Comparison of ENCODE assay signal across 9 cellular contexts in the genomic region with DNA sequence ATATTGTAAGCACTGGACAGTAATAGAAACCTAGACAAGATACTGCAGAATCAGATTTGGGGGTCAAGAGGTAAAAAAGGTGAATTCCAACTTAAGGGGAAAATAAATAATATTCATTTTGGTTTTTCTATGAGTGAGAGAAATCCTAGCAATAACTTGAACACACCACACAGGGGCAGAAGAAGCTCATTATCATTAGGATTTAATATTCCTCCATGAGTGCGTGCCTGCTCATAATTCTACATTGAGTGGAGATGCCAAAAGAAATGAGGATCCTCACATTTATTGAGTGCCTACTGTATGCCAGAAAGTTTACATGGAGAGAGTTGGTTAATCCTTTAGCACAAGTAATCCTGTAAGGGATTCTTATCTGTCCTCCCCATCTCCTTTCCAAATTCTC. TPM values are rescaled to one million over a fixed set of nuclear protein-coding genes. Genes with fewer than 3 reads are reported as not detected.
DNase-seq lines count a peak whose midpoint lies in the region; ATAC-seq and TF ChIP-seq lines count a peak whose summit lies in the region.
"Had no signal": no experiment of that assay in that cellular context is flagged by ENCODE, and none has a peak within 500 bp of the region (broad histone marks: within the 10 kb centered on the region; RNA-seq: fewer than 3 reads in every experiment).

No MANE protein-coding gene starts in this region.

- no peak overlapping the region for H3K9ac ChIP-seq in OCI-LY1 (ENCODE audit: low read length)

- H3K36me3 ChIP-seq in OCI-LY1 (ENCODE audit: insufficient read depth, low read length) = no peaks in the 10 kb centered on the region
- no peaks in the 10 kb centered on the region for H3K36me3 ChIP-seq in tibial artery
- H3K36me3 ChIP-seq in stomach = no peaks in the 10 kb centered on the region

- H2AFZ ChIP-seq in OCI-LY1 (ENCODE audit: low read length) = no peak overlapping the region

- no peak overlapping the region for H3K27ac ChIP-seq in OCI-LY1 (ENCODE audit: low read depth, low read length, poor library complexity, severe bottlenecking)
- no peak overlapping the region for H3K27ac ChIP-seq in tibial artery
- H3K27ac ChIP-seq in stomach = no peak overlapping the region
- H3K27ac ChIP-seq: epithelial cell of prostate had no signal

- intact Hi-C loops in tibial artery (cut with DNase I; ENCODE audit: low total_unique reads) = loop anchor here (5.0 kb wide), 2 partner anchors 99 to 279 kb away; no protein-coding TSS in a partner anchor
- intact Hi-C loops in stomach (cut with DNase I; ENCODE audit: low total_unique reads) = no loop called here

- no peak for TF ChIP-seq POLR2A in stomach (IDR thresholded peaks at IDR 0.05)

- WGBS in stomach, 5 donors = 13 to 41% (median 19%) methylated on average over 1 of the region's 1 CpG

- TF ChIP-seq CTCF in OCI-LY1 (IDR thresholded peaks at IDR 0.05; ENCODE audit: low read length) (peak; percentile 44; the same call in 1 of the 2 replicates), tibial artery (IDR thresholded peaks at IDR 0.05) (peak; percentile 44 to 62), stomach (IDR thresholded peaks at IDR 0.05) (peak in 3 of 7 experiments; percentile 18 to 26 (median 19))

- H3F3A ChIP-seq in OCI-LY1 (ENCODE audit: insufficient read depth, low read length) = no peaks in the 10 kb centered on the region

- no peak for ATAC-seq in HG02759 (IDR thresholded peaks at IDR 0.05; ENCODE audit: unreplicated experiment)

- H3K79me2 ChIP-seq in OCI-LY1 (ENCODE audit: insufficient read depth, low read length) = no peaks in the 10 kb centered on the region

- DNase-seq in NCI-H2227 treated with DMSO at 0.1 percent for 48 hours (lab: John Stamatoyannopoulos, UW) = peak; percentile 5
- no peak for DNase-seq in NCI-H2227 (lab: John Stamatoyannopoulos, UW; ENCODE audit: unreplicated experiment)
- DNase-seq in fibroblast of peridontal ligament (ENCODE audit: extremely low read depth) = peak; percentile 69
- DNase-seq in tibial artery = no peak
- no peak for DNase-seq in stomach
- no peak for DNase-seq in MV-4-11 (lab: John Stamatoyannopoulos, UW)

- no peak overlapping the region for H3K4me2 ChIP-seq in OCI-LY1 (ENCODE audit: low read length)

- no peaks in the 10 kb centered on the region for H4K20me1 ChIP-seq in OCI-LY1 (ENCODE audit: insufficient read depth, low read length)

- no peaks in the 10 kb centered on the region for H3K4me1 ChIP-seq in OCI-LY1 (ENCODE audit: insufficient read depth, low read length, severe bottlenecking)
- H3K4me1 ChIP-seq in tibial artery = no peaks in the 10 kb centered on the region
- H3K4me1 ChIP-seq in stomach = no peaks in the 10 kb centered on the region

- no peaks in the 10 kb centered on the region for H3K9me3 ChIP-seq in OCI-LY1 (ENCODE audit: low read length)
- H3K9me3 ChIP-seq in tibial artery = no peaks in the 10 kb centered on the region
- H3K9me3 ChIP-seq in stomach = peaks cover 0 to 5% (median 1%) of the 10 kb centered on the region in 4 donors

- H3K4me3 ChIP-seq in OCI-LY1 (ENCODE audit: low read depth, low read length, poor library complexity, severe bottlenecking) (no peak overlapping the region), tibial artery (no peak overlapping the region), stomach (no peak overlapping the region)

- no peak for TF ChIP-seq EP300 in stomach (IDR thresholded peaks at IDR 0.05)

- no peaks in the 10 kb centered on the region for H3K27me3 ChIP-seq in OCI-LY1 (ENCODE audit: insufficient read depth, low read length)
- peaks cover 0 to 40% of the 10 kb centered on the region in 2 donors for H3K27me3 ChIP-seq in tibial artery
- peaks cover 0 to 48% (median 11%) of the 10 kb centered on the region in 3 donors for H3K27me3 ChIP-seq in stomach

- no peaks in the 10 kb centered on the region for H3K9me2 ChIP-seq in OCI-LY1 (ENCODE audit: low read depth, low read length)

RNA-seq across cellular contexts. Expression of a gene that starts 40.5 kb away (rescaled TPM):
- total RNA-seq in stomach = 10 to 100 TPM in 4 of 5 donors, 1 to 10 TPM in 1; 7.5 to 22.8 (median 17.5) TPM
- polyA plus RNA-seq in stomach = 10 to 100 TPM in 1 of 3 donors, 1 to 10 TPM in 2; 4.6 to 10.0 (median 6.5) TPM

Comparison
In these comparisons a context has a peak if more than half of its experiments do, and no peak if none do; other contexts are left out.
1. DNase-seq: peak in NCI-H2227 treated with DMSO at 0.1 percent for 48 hours (single experiment) and fibroblast of peridontal ligament (single experiment); none in NCI-H2227 (single experiment), tibial artery (0 of 2), stomach (single experiment) and MV-4-11 (single experiment).